In genomic region chr11:58923300-58923788, GRCh38 we compare ENCODE assay signal across 8 cellular contexts. TPM values are rescaled to one million over a fixed set of nuclear protein-coding genes. Genes with fewer than 3 reads are reported as not detected.
DNase-seq lines count a peak whose midpoint lies in the region; ATAC-seq, FAIRE-seq and TF ChIP-seq lines count a peak whose summit lies in the region.

No MANE protein-coding gene starts in this region.

- peak overlapping the region; percentile 28; the same call in 1 of the 2 replicates for H3K4me3 ChIP-seq in MM.1S (ENCODE audit: low read length)
- H3K4me3 ChIP-seq in GM12878 = no peak overlapping the region
- H3K4me3 ChIP-seq in lower leg skin (ENCODE audit: low read depth, poor library complexity, severe bottlenecking) = no peak overlapping the region

- H3K9ac ChIP-seq in H9 (ENCODE audit: extremely low read depth, insufficient read length, low read length) (no peak overlapping the region), MM.1S (ENCODE audit: low read length) (no peak overlapping the region), GM12878 (ENCODE audit: control insufficient read depth, insufficient read depth, low read length) (no peak overlapping the region)

- no peak overlapping the region for H3T11ph ChIP-seq in H9 (ENCODE audit: low read length)

- no peaks in the 10 kb centered on the region for H3K79me2 ChIP-seq in H9 (ENCODE audit: insufficient read depth, low read length)
- no peaks in the 10 kb centered on the region for H3K79me2 ChIP-seq in MM.1S (ENCODE audit: low read length)
- no peaks in the 10 kb centered on the region for H3K79me2 ChIP-seq in GM12878 (ENCODE audit: control insufficient read depth, insufficient read depth, low read length)

- H3K4me1 ChIP-seq in H9 (ENCODE audit: insufficient read depth, low read length) (peaks cover under 1% of the 10 kb centered on the region; the same call in 1 of the 2 replicates), MM.1S (ENCODE audit: low read length) (0 out of 2 replicates have a peak, but pooled peaks cover 10% of the 10 kb centered on the region), GM12878 (ENCODE audit: control insufficient read depth, insufficient read depth, low read length) (no peaks in the 10 kb centered on the region)

- no peak overlapping the region for H2BK5ac ChIP-seq in H9 (ENCODE audit: insufficient read length, low read length)

- H2BK120ac ChIP-seq in H9 (ENCODE audit: low read depth, low read length, poor library complexity, severe bottlenecking) = no peak overlapping the region

- POLR2A ChIA-PET in GM12878 (lab: Charles Lee) = no interaction called here

- H3K9me3 ChIP-seq in H9 (ENCODE audit: control insufficient read depth, low read depth, low read length) (no peaks in the 10 kb centered on the region), MM.1S (replicated peaks; ENCODE audit: insufficient read depth, low read length) (no peaks in the 10 kb centered on the region), GM12878 (replicated peaks; ENCODE audit: control insufficient read depth, insufficient read depth, low read length) (no peaks in the 10 kb centered on the region)

- H3K18ac ChIP-seq in H9 (ENCODE audit: insufficient read length, low read depth, low read length) = peak overlapping the region; percentile 65

- H3K4me3 Mint-ChIP-seq in H9 = peak overlapping the region; percentile 53 to 71

- H3K36me3 ChIP-seq in MM.1S (replicated peaks; ENCODE audit: insufficient read depth, low read length) (no peaks in the 10 kb centered on the region), GM12878 (ENCODE audit: control insufficient read depth in 2 of 2, insufficient read depth in 2 of 2, low read length in 1 of 2) (no peaks in the 10 kb centered on the region)

- H3F3A ChIP-seq in MM.1S (ENCODE audit: insufficient read depth, low read length) = no peaks in the 10 kb centered on the region

- no peak overlapping the region for H4K5ac ChIP-seq in H9 (ENCODE audit: insufficient read length, low read depth, low read length)

- H2AK5ac ChIP-seq in H9 (ENCODE audit: insufficient read length, low read length) = no peak overlapping the region

- no peaks in the 10 kb centered on the region for H3K23me2 ChIP-seq in H9 (ENCODE audit: insufficient read length, low read depth, low read length, poor library complexity, severe bottlenecking)

- H3K56ac ChIP-seq in H9 (ENCODE audit: insufficient read length, low read depth, low read length) = no peak overlapping the region

- DNase-seq in AG08396 (ENCODE audit: low spot score) (peak; percentile 27), GM03348 (ENCODE audit: low spot score) (peak; percentile 44), H9 (peak; percentile 78), MM.1S (peak; percentile 75), GM12878 (ENCODE audit: low read depth, low spot score) (no peak), lower leg skin (ENCODE audit: low spot score in 2 of 2) (peak; percentile 39 to 80), middle frontal gyrus (ENCODE audit: extremely low spot score, low spot score) (no peak)
- no peak for DNase-seq in activated CD8-positive, alpha-beta memory T cell treated with anti-CD3 and anti-CD28 coated beads, Interleukin-2, amount 50 U/mL, for 4 hours

- no peaks in the 10 kb centered on the region for H3K9me2 ChIP-seq in MM.1S (replicated peaks; ENCODE audit: insufficient read depth, low read length)

- H3K14ac ChIP-seq in H9 (ENCODE audit: insufficient read depth, low read length) = no peak overlapping the region

- H3K36me3 Mint-ChIP-seq in H9 (ENCODE audit: insufficient read depth in 1 of 3, low read depth in 3 of 3) = no peaks in the 10 kb centered on the region

- TF ChIP-seq POLR2A in GM12878 (IDR thresholded peaks at IDR 0.05; ENCODE audit: low read depth, low read length) = no peak
- TF ChIP-seq POLR2A in lower leg skin (IDR thresholded peaks at IDR 0.05) = no peak

- TF ChIP-seq RAD21 in GM12878 (IDR thresholded peaks at IDR 0.05; ENCODE audit: insufficient read depth, low read depth, low read length) = peak; percentile 51; the same call in 1 of the 2 replicates

- H2BK20ac ChIP-seq in H9 (ENCODE audit: low read depth, low read length, poor library complexity, severe bottlenecking) = no peak overlapping the region

- in situ Hi-C loops in GM12878 (cut with MboI) = no loop called here

- peaks cover 0 to 2% of the 10 kb centered on the region in 2 experiments; a peak in 1 of 5 replicates for H3K9me3 Mint-ChIP-seq in H9

- WGBS in H9 (ENCODE audit: extremely low coverage, insufficient read length, low lambda C conversion rate) = no CpG with 5 or more reads among the region's 5 CpGs
- WGBS in GM12878 (ENCODE audit: insufficient coverage, insufficient replicate concordance, low lambda C conversion rate, missing lambda C conversion rate) = 1% methylated on average over 5 of the region's 5 CpGs
- 2 to 4% methylated on average over 5 of the region's 5 CpGs for WGBS in lower leg skin, 2 donors

- TF ChIP-seq EP300 in GM12878 (IDR thresholded peaks at IDR 0.05; ENCODE audit: borderline replicate concordance in 1 of 2, control insufficient read depth in 1 of 2, low read depth in 2 of 2, low read length in 2 of 2) = no peak

- no peak overlapping the region for H2BK15ac ChIP-seq in H9 (ENCODE audit: low read depth, low read length)

- H3K27ac Mint-ChIP-seq in H9 = peak overlapping the region; percentile 76 to 85 (median 76); a peak in 5 of 7 replicates

- RAD21 ChIA-PET in GM12878 (lab: Charles Lee; ENCODE audit: unreplicated experiment) = interaction anchor here (1.1 kb wide), 1 partner anchor 455 kb away, joined by 3 read pairs; no protein-coding TSS in a partner anchor

- CTCF ChIA-PET in GM12878 (lab: Yijun Ruan, JAX) = interaction anchor here (0.9 to 2.3 kb wide), 4 partner anchors 15 to 213 kb away, joined by 3 to 7 read pairs (median 3); no protein-coding TSS in a partner anchor

- intact Hi-C loops in GM12878 (cut with micrococcal nuclease; ENCODE audit: unreplicated experiment) = no loop called here
- intact Hi-C loops in lower leg skin (cut with DNase I; ENCODE audit: low total_unique reads) = no loop called here

- ATAC-seq in GM12878 = peak; percentile 95

- TF ChIP-seq CTCF in H9 (conservative IDR thresholded peaks at IDR 0.05) (peak; percentile 65), MM.1S (IDR thresholded peaks at IDR 0.05; ENCODE audit: low read length) (peak; percentile 61), GM12878 (IDR thresholded peaks at IDR 0.05 in 2 of 3, conservative IDR thresholded peaks at IDR 0.05 in 1 of 3; ENCODE audit: control insufficient read depth in 2 of 3, extremely low read depth in 1 of 3, insufficient read depth in 1 of 3, low read depth in 3 of 3, low read length in 3 of 3) (peak; percentile 45 to 52 (median 48); a peak in 5 of 6 replicates), lower leg skin (IDR thresholded peaks at IDR 0.05) (no peak)

- H3K4me2 ChIP-seq in H9 (ENCODE audit: insufficient read depth, insufficient read length, low read length) (peak overlapping the region; percentile 62), MM.1S (ENCODE audit: low read depth, low read length) (peak overlapping the region; percentile 56; the same call in 1 of the 2 replicates), GM12878 (ENCODE audit: control insufficient read depth, insufficient read depth) (no peak overlapping the region)

- SMC1A ChIA-PET in GM12878 (lab: Charles Lee; ENCODE audit: uncharacterized antibody, unreplicated experiment) = no interaction called here

- H4K20me1 ChIP-seq in H9 (ENCODE audit: control insufficient read depth, insufficient read depth, insufficient read length) (no peaks in the 10 kb centered on the region), MM.1S (ENCODE audit: insufficient read depth, low read length) (no peaks in the 10 kb centered on the region), GM12878 (ENCODE audit: control insufficient read depth, insufficient read depth) (no peaks in the 10 kb centered on the region)

- H3K27ac ChIP-seq in H9 (ENCODE audit: insufficient read length, low read depth, low read length) (no peak overlapping the region), MM.1S (ENCODE audit: low read length) (no peak overlapping the region), GM12878 (ENCODE audit: control insufficient read depth, insufficient read depth) (no peak overlapping the region)

- FAIRE-seq in GM12878 (lab: Jason Lieb, UNC) = peak; percentile 59

- H4K91ac ChIP-seq in H9 (ENCODE audit: insufficient read length, low read depth, low read length) = no peak overlapping the region

- BruUV-seq in GM12878 (replicated peaks; lab: Mats Ljungman, UMichigan) = no TSS peak

- no peak overlapping the region for H3K23ac ChIP-seq in H9 (ENCODE audit: insufficient read length, low read depth, low read length)

- no peaks in the 10 kb centered on the region for H3K79me1 ChIP-seq in H9 (ENCODE audit: insufficient read depth, low read depth, low read length, poor library complexity, severe bottlenecking)

- no peak overlapping the region for H4K8ac ChIP-seq in H9 (replicated peaks; ENCODE audit: insufficient read length, low read depth, low read length)

- H2AFZ ChIP-seq in H9 (ENCODE audit: low read length) = peak overlapping the region; percentile 63
- peak overlapping the region; percentile 43 for H2AFZ ChIP-seq in MM.1S (ENCODE audit: low read length)
- H2AFZ ChIP-seq in GM12878 (ENCODE audit: control insufficient read depth, low read depth, low read length) = no peak overlapping the region

- H3K27me3 ChIP-seq in H9 (ENCODE audit: insufficient read depth, low read length) (no peaks in the 10 kb centered on the region), MM.1S (replicated peaks; ENCODE audit: insufficient read depth, low read length) (no peaks in the 10 kb centered on the region), GM12878 (replicated peaks in 1 of 2; ENCODE audit: control insufficient read depth in 2 of 2, insufficient read depth in 2 of 2, low read length in 1 of 2) (peaks cover 1 to 6% of the 10 kb centered on the region in 2 experiments; a peak in 2 of 4 replicates)

- no peak overlapping the region for H2BK12ac ChIP-seq in H9 (ENCODE audit: insufficient read length, low read depth, low read length)

- H3K27me3 Mint-ChIP-seq in H9 (ENCODE audit: low read depth) = peaks cover 2% of the 10 kb centered on the region; the same call in 1 of the 2 replicates

- H3K4ac ChIP-seq in H9 (ENCODE audit: low read depth, low read length) = no peak overlapping the region

- H3K4me1 Mint-ChIP-seq in H9 = peaks cover 38 to 42% of the 10 kb centered on the region in 2 experiments

RNA-seq across cellular contexts. Expression of gene GLYATL1, which starts 15.9 kb away (rescaled TPM):
- 2.1 and 2.8 TPM in 2 replicates for total RNA-seq in H9 (2021)
- total RNA-seq in GM12878 (2013; cell fraction: nucleolus; rRNA removed) = not detected in 2 replicates
- not detected in 2 replicates for total RNA-seq in GM12878 (2014; rRNA removed)
- total RNA-seq in GM12878 (2014; rRNA removed; fragmentation: Illumina TruSeq; extraction: Trizol) = not detected in 2 replicates
- not detected in 2 replicates for total RNA-seq in GM12878 (2021)
- polyA plus RNA-seq in GM12878 (2011; ENCODE audit: low read depth) = not detected
- not detected in 2 replicates for polyA plus RNA-seq in GM12878 (2011; rRNA removed)
- polyA plus RNA-seq in GM12878 (2011; cell fraction: cytosol; rRNA removed) = not detected in 2 replicates
- not detected in 2 replicates for polyA plus RNA-seq in GM12878 (2011; cell fraction: nucleus; rRNA removed)
- polyA plus RNA-seq in GM12878 (2012) = not detected in 2 replicates
- not detected in 2 replicates for polyA plus RNA-seq in GM12878 (2014; fragmentation: Illumina TruSeq; extraction: Trizol)
- not detected for polyA plus RNA-seq in GM12878 (2014; fragmentation: Nextera tagmentation; extraction: Ambion mirVana)
- not detected in 2 replicates for polyA plus RNA-seq in GM12878 (2014; rRNA removed)
- not detected for polyA plus RNA-seq in GM12878 (2016; fragmentation: Nextera tagmentation; extraction: Ambion mirVana)
- not detected in 2 replicates for polyA minus RNA-seq in GM12878 (2011; rRNA and poly(A)+ RNA removed)
- polyA minus RNA-seq in GM12878 (2011; cell fraction: cytosol; rRNA and poly(A)+ RNA removed) = not detected in 2 replicates
- not detected in 2 replicates for polyA minus RNA-seq in GM12878 (2011; cell fraction: nucleus; rRNA and poly(A)+ RNA removed)
- total RNA-seq in lower leg skin = 1 to 10 TPM in 2 of 4 donors, under 1 TPM in 2; 0.30 to 6.8 (median 2.3) TPM

Comparison
In these comparisons a context has a peak if more than half of its experiments do, and no peak if none do; other contexts are left out.
1. DNase-seq: peak in AG08396 (single experiment), GM03348 (single experiment), H9 (single experiment), MM.1S (single experiment) and lower leg skin (2 of 2); none in GM12878 (single experiment), middle frontal gyrus (single experiment) and activated CD8-positive, alpha-beta memory T cell treated with anti-CD3 and anti-CD28 coated beads, Interleukin-2, amount 50 U/mL, for 4 hours (single experiment).
2. CTCF ChIP-seq: peak in H9 (single experiment), MM.1S (single experiment) and GM12878 (3 of 3); none in lower leg skin (0 of 3).